Comparison of ENCODE assay signal across 22 cellular contexts in genomic region chr9:137733429-137733828, GRCh38.
"Had no signal": no experiment of that assay in that cellular context is flagged by ENCODE, and none has a peak within 500 bp of the region (broad histone marks: within the 10 kb centered on the region; RNA-seq: fewer than 3 reads in every experiment).

No MANE protein-coding gene starts in this region.

- H2AFZ ChIP-seq: neural progenitor cell, parathyroid adenoma had no signal

- H3K4me2 ChIP-seq: neural progenitor cell had no signal

- H3K27me3 ChIP-seq: dorsolateral prefrontal cortex, gastrocnemius medialis, neural progenitor cell, stomach, thyroid gland, vagina had no signal

- H3K27ac ChIP-seq: dorsolateral prefrontal cortex, epithelial cell of prostate, neural progenitor cell, parathyroid adenoma, stomach, thyroid gland, vagina had no signal

- H3K4me3 ChIP-seq: dorsolateral prefrontal cortex, gastrocnemius medialis, neural progenitor cell, stomach, thyroid gland, vagina had no signal

- H3K9me3 ChIP-seq: gastrocnemius medialis, thyroid gland, vagina had no signal

- FAIRE-seq: colon had no signal

- H3K4me1 ChIP-seq: neural progenitor cell, parathyroid adenoma, stomach, vagina had no signal

- ATAC-seq: esophagus mucosa; gastrocnemius medialis; naive thymus-derived CD4-positive, alpha-beta T cell; sciatic nerve; stimulated activated effector memory CD8-positive, alpha-beta T cell treated with anti-CD3 and anti-CD28 coated beads, Interleukin-12 subunit alpha, Interleukin-12 subunit beta, amount 100 ng/mL, for 72 hours had no signal

- DNase-seq: dorsolateral prefrontal cortex; effector CD4-positive, alpha-beta T cell; foreskin fibroblast; gastrocnemius medialis; kidney glomerular epithelial cell; mesendoderm; midbrain; naive thymus-derived CD4-positive, alpha-beta T cell; stimulated activated CD4-positive, alpha-beta T cell treated with anti-CD3 and anti-CD28 coated beads, Interleukin-2, amount 100 ng/mL, for 24 hours; stimulated activated CD4-positive, alpha-beta T cell treated with anti-CD3 and anti-CD28 coated beads, Interleukin-4, amount 100 ng/mL, for 24 hours; stimulated activated naive CD4-positive, alpha-beta T cell treated with Interleukin-2 at 50 U/mL for 16 hours; stomach; thyroid gland; trophoblast cell had no signal

- H3K9ac ChIP-seq: neural progenitor cell, parathyroid adenoma had no signal

- H3K36me3 ChIP-seq: thyroid gland had no signal
